Comparison of ENCODE assay signal across 1 cellular context in the genomic region with DNA sequence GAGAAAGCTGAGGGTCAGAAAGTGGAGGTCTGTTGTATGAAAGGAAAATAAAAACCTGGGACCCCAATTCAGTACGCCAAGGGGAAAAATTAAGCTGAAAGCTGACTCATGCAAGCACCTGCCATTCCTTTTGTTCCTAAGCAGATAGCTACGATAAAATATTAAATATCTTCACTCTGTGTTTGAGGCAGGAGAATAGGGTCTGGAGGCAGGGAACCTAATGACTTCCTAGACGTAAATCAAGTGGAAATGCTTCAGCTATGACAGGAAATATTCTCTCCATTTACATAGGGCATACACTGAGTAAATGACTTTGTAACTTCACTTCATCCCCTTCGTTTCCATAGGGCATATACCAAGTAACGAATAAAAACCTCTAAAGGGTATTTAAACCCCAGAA.
TF ChIP-seq lines count a peak whose summit lies in the region.

No MANE protein-coding gene starts in this region.

TF ChIP-seq in K562, 482 proteins besides CTCF, POLR2A, EP300 and RAD21:
- TF ChIP-seq MAFF (IDR thresholded peaks at IDR 0.05; ENCODE audit: low read length) (no peak), HCFC1 (IDR thresholded peaks at IDR 0.05; ENCODE audit: low read depth, low read length) (no peak), MEIS2 (IDR thresholded peaks at IDR 0.05; ENCODE audit: partially characterized antibody) (peak; percentile 28)
- TF ChIP-seq, protein P1, sequence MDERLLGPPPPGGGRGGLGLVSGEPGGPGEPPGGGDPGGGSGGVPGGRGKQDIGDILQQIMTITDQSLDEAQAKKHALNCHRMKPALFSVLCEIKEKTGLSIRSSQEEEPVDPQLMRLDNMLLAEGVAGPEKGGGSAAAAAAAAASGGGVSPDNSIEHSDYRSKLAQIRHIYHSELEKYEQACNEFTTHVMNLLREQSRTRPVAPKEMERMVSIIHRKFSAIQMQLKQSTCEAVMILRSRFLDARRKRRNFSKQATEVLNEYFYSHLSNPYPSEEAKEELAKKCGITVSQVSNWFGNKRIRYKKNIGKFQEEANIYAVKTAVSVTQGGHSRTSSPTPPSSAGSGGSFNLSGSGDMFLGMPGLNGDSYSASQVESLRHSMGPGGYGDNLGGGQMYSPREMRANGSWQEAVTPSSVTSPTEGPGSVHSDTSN (CRISPR knock-in tag; IDR thresholded peaks at IDR 0.05; ENCODE audit: low read depth): no peak
- TF ChIP-seq, protein P1 (tag; conservative IDR thresholded peaks at IDR 0.05; ENCODE audit: low read depth): 0 out of 2 replicates have a peak, but pooled peaks have one; percentile 23
